ENCODE assay signal across 20 cellular contexts in the genomic region with DNA sequence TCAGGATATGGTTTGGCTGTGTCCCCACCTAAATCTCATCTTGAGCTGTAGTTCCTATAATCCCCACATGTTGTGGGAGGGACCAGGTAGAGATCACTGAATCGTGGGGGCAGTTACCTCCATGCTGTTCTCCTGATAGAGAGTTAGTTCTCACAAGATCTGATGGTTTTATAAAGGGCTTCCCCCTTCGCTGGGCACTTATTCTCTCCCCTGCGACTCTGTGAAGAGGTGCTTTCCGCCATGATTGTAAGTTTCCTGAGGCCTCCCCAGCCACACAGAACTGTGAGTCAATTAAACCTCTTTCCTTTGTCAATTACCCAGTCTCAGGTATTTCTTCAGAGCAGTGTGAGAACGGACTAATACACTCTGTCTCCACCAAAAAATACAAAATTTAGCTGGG.
"Had no signal": no experiment of that assay in that cellular context is flagged by ENCODE, and none has a peak within 500 bp of the region (broad histone marks: within the 10 kb centered on the region; RNA-seq: fewer than 3 reads in every experiment).

No MANE protein-coding gene starts in this region.

- H3K4me3 Mint-ChIP-seq: memory B cell; natural killer cell; stimulated activated naive B cell treated with anti-CD40 and anti-IgM and Interleukin-4, amounts not matched to agents 10 μg/mL and 1 μg/mL and 100 μg/mL, for 72 hours; type B pancreatic cell had no signal

- H3K4me1 Mint-ChIP-seq: natural killer cell had no signal

- H3K36me3 Mint-ChIP-seq: memory B cell, natural killer cell, type B pancreatic cell had no signal

- H3K27ac ChIP-seq: dorsolateral prefrontal cortex, epithelial cell of prostate, gastrocnemius medialis, ovary, psoas muscle, sigmoid colon, testis, tibial artery had no signal

- H3K4me1 ChIP-seq: gastrocnemius medialis, psoas muscle, testis had no signal

- DNase-seq: dorsolateral prefrontal cortex; effector CD4-positive, alpha-beta T cell; foreskin fibroblast; gastrocnemius medialis; head of caudate nucleus; natural killer cell; occipital lobe; ovary; posterior cingulate gyrus; psoas muscle; right cardiac atrium; sigmoid colon; stimulated activated CD4-positive, alpha-beta T cell treated with anti-CD3 and anti-CD28 coated beads, Interleukin-2, amount 100 ng/mL, for 48 hours; stimulated activated naive B cell treated with anti-CD40 and anti-IgM and Interleukin-4, amounts not matched to agents 10 μg/mL and 1 μg/mL and 100 μg/mL, for 72 hours; substantia nigra; testis; tibial artery had no signal

- H3K9me3 ChIP-seq: gastrocnemius medialis, ovary, psoas muscle, sigmoid colon, testis, tibial artery had no signal

- H3K27ac Mint-ChIP-seq: memory B cell; natural killer cell; stimulated activated naive B cell treated with anti-CD40 and anti-IgM and Interleukin-4, amounts not matched to agents 10 μg/mL and 1 μg/mL and 100 μg/mL, for 72 hours; type B pancreatic cell had no signal

- ATAC-seq: gastrocnemius medialis; natural killer cell; psoas muscle; right cardiac atrium; stimulated activated naive B cell treated with anti-CD40 and anti-IgM and Interleukin-4, amounts not matched to agents 10 μg/mL and 1 μg/mL and 100 μg/mL, for 72 hours had no signal

- H3K9me3 Mint-ChIP-seq: natural killer cell, type B pancreatic cell had no signal

- H3K27me3 ChIP-seq: gastrocnemius medialis, ovary, sigmoid colon, testis, tibial artery had no signal
